ENCODE assay signal across 8 cellular contexts in the genomic region with DNA sequence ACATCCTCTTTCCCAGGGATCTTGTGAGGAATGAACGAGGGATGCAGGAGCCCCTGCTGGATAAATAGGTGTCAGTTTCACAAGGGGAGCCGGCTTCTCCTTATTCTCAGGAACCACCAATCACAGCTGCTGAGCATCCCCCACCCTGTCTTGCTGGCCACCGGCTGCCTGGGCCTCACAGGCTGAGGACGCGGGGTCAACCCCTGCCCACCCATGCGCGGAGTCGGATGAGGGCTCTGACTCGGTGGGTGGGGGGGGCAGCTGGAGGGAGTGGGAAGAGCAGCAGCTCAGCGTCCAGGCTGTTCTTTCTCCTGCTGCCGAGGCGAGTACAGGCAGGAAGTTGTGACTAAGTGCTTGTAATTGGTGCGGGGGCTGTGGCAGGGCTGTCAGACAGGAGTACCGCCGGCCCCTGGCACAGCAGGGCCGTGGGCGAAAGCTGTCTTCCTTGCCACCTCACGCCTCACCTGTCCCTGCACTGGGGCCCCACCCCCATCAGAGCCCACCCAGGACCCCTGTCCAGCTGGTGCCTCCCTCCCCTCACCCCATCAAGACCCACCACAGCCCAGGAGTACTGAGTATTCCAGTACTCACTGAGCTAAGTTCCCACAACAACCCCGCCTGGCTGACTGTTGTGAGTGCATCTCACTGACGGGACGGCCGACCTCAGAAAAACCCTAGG. TPM values are rescaled to one million over a fixed set of nuclear protein-coding genes. Genes with fewer than 3 reads are reported as not detected.
DNase-seq lines count a peak whose midpoint lies in the region; ATAC-seq and TF ChIP-seq lines count a peak whose summit lies in the region.

No MANE protein-coding gene starts in this region.

- DNase-seq in H9 (peak; percentile 70), T follicular helper cell (ENCODE audit: low read depth) (peak; percentile 22), kidney epithelial cell (ENCODE audit: low read depth) (peak; percentile 87), HAP-1 (ENCODE audit: low spot score in 2 of 2) (no peak)
- peak; percentile 17 for DNase-seq in activated naive CD8-positive, alpha-beta T cell treated with anti-CD3 and anti-CD28 coated beads, Interleukin-2, amount 50 U/mL, for 16 hours (ENCODE audit: low read depth, low spot score)
- DNase-seq in stimulated activated CD4-positive, alpha-beta T cell treated with anti-CD3 and anti-CD28 coated beads, TNF-alpha, amount 100 ng/mL, for 48 hours (ENCODE audit: low read depth in 3 of 3) = peak; percentile 37 to 70 (median 46)

- no peaks in the 10 kb centered on the region for H3K36me3 ChIP-seq in ACC112 (ENCODE audit: insufficient read depth, low read length)
- H3K36me3 ChIP-seq in kidney epithelial cell (ENCODE audit: control insufficient read depth, insufficient read depth, low read length) = no peaks in the 10 kb centered on the region
- H3K36me3 ChIP-seq in HAP-1 (replicated peaks) = no peaks in the 10 kb centered on the region

- no peaks in the 10 kb centered on the region for H3K23me2 ChIP-seq in H9 (ENCODE audit: insufficient read length, low read depth, low read length, poor library complexity, severe bottlenecking)

- H3K9me3 ChIP-seq in H9 (ENCODE audit: control insufficient read depth, low read depth, low read length) = no peaks in the 10 kb centered on the region
- H3K9me3 ChIP-seq in HAP-1 = no peaks in the 10 kb centered on the region

- H3K27ac ChIP-seq in ACC112 (ENCODE audit: low read depth, low read length) (peak overlapping the region; percentile 66), H9 (ENCODE audit: insufficient read length, low read depth, low read length) (no peak overlapping the region)

- H3K36me3 Mint-ChIP-seq in H9 (ENCODE audit: insufficient read depth in 1 of 3, low read depth in 3 of 3) = no peaks in the 10 kb centered on the region

- H3K27ac Mint-ChIP-seq in H9 = no peak overlapping the region

- H3K4me1 ChIP-seq in ACC112 (ENCODE audit: control insufficient read depth, insufficient read depth, low read length, unreplicated experiment) = peaks cover 16% of the 10 kb centered on the region
- no peaks in the 10 kb centered on the region; the same call in 1 of the 2 replicates for H3K4me1 ChIP-seq in H9 (ENCODE audit: insufficient read depth, low read length)
- no peaks in the 10 kb centered on the region for H3K4me1 ChIP-seq in HAP-1

- TF ChIP-seq CTCF in H9 (conservative IDR thresholded peaks at IDR 0.05) (no peak), kidney epithelial cell (IDR thresholded peaks at IDR 0.05; ENCODE audit: insufficient read depth, low read length, poor library complexity, severe bottlenecking) (no peak)

- H3K4me3 Mint-ChIP-seq in H9 = peak overlapping the region in 1 of 2 experiments; percentile 48; a peak in 2 of 5 replicates

- H2AK5ac ChIP-seq in H9 (ENCODE audit: insufficient read length, low read length) = no peak overlapping the region

- H3K23ac ChIP-seq in H9 (ENCODE audit: insufficient read length, low read depth, low read length) = no peak overlapping the region

- H3K18ac ChIP-seq in H9 (ENCODE audit: insufficient read length, low read depth, low read length) = no peak overlapping the region

- peak overlapping the region; percentile 26 for H3K4me3 ChIP-seq in ACC112 (ENCODE audit: low read depth, low read length)
- H3K4me3 ChIP-seq in kidney epithelial cell (ENCODE audit: low read depth, low read length) = no peak overlapping the region
- no peak overlapping the region for H3K4me3 ChIP-seq in HAP-1

- H3K27me3 ChIP-seq in ACC112 (ENCODE audit: insufficient read depth, low read length) (no peaks in the 10 kb centered on the region), H9 (ENCODE audit: insufficient read depth, low read length) (no peaks in the 10 kb centered on the region), kidney epithelial cell (ENCODE audit: control insufficient read depth, insufficient read depth, low read length) (no peaks in the 10 kb centered on the region), HAP-1 (ENCODE audit: low read depth) (no peaks in the 10 kb centered on the region)

- H4K8ac ChIP-seq in H9 (replicated peaks; ENCODE audit: insufficient read length, low read depth, low read length) = no peak overlapping the region

- H3K4me1 Mint-ChIP-seq in H9 = peaks cover 5 to 12% of the 10 kb centered on the region in 2 experiments

- H3K4me2 ChIP-seq in H9 (ENCODE audit: insufficient read depth, insufficient read length, low read length) = no peak overlapping the region

- peaks cover 4% of the 10 kb centered on the region for H3K27me3 Mint-ChIP-seq in H9 (ENCODE audit: low read depth)

- no CpG with 5 or more reads among the region's 22 CpGs for WGBS in H9 (ENCODE audit: extremely low coverage, insufficient read length, low lambda C conversion rate)

- H3K56ac ChIP-seq in H9 (ENCODE audit: insufficient read length, low read depth, low read length) = no peak overlapping the region

- no peak overlapping the region for H3K9ac ChIP-seq in H9 (ENCODE audit: extremely low read depth, insufficient read length, low read length)

- H4K20me1 ChIP-seq in H9 (ENCODE audit: control insufficient read depth, insufficient read depth, insufficient read length) = no peaks in the 10 kb centered on the region

- H2AFZ ChIP-seq in ACC112 (ENCODE audit: low read length, unreplicated experiment) (peak overlapping the region; percentile 26), H9 (ENCODE audit: low read length) (no peak overlapping the region)

- H2BK12ac ChIP-seq in H9 (ENCODE audit: insufficient read length, low read depth, low read length) = no peak overlapping the region

- no peaks in the 10 kb centered on the region; a peak in 1 of 5 replicates for H3K9me3 Mint-ChIP-seq in H9

- no peak overlapping the region for H2BK20ac ChIP-seq in H9 (ENCODE audit: low read depth, low read length, poor library complexity, severe bottlenecking)

- H4K91ac ChIP-seq in H9 (ENCODE audit: insufficient read length, low read depth, low read length) = no peak overlapping the region

- no peaks in the 10 kb centered on the region for H3K79me2 ChIP-seq in ACC112 (ENCODE audit: control insufficient read depth, insufficient read depth, low read length, unreplicated experiment)
- no peaks in the 10 kb centered on the region for H3K79me2 ChIP-seq in H9 (ENCODE audit: insufficient read depth, low read length)

- no peak overlapping the region for H2BK15ac ChIP-seq in H9 (ENCODE audit: low read depth, low read length)

- ATAC-seq in HG03354 (IDR thresholded peaks at IDR 0.05; ENCODE audit: poor library complexity, severe bottlenecking, unreplicated experiment) = no peak

- in situ Hi-C loops in HAP-1 (cut with MboI; ENCODE audit: low sequenced_read_pairs) = no loop called here

- H3K79me1 ChIP-seq in H9 (ENCODE audit: insufficient read depth, low read depth, low read length, poor library complexity, severe bottlenecking) = no peaks in the 10 kb centered on the region

- no peak overlapping the region for H3T11ph ChIP-seq in H9 (ENCODE audit: low read length)

- no peak overlapping the region for H3K14ac ChIP-seq in H9 (ENCODE audit: insufficient read depth, low read length)

- H2BK120ac ChIP-seq in H9 (ENCODE audit: low read depth, low read length, poor library complexity, severe bottlenecking) = no peak overlapping the region

- H4K5ac ChIP-seq in H9 (ENCODE audit: insufficient read length, low read depth, low read length) = no peak overlapping the region

- no peak overlapping the region for H2BK5ac ChIP-seq in H9 (ENCODE audit: insufficient read length, low read length)

- no peak overlapping the region for H3K4ac ChIP-seq in H9 (ENCODE audit: low read depth, low read length)

RNA-seq across cellular contexts. Expression of gene DPEP1, which starts 11.0 kb away (rescaled TPM):
- total RNA-seq in H9 (2021) (1.1 and 1.2 TPM in 2 replicates), kidney epithelial cell (1.2 and 3.1 TPM in 2 replicates)

RNA-seq across cellular contexts. Expression of gene CPNE7, which starts 26.9 kb away (rescaled TPM):
- total RNA-seq in H9 (2021) (22.5 and 23.4 TPM in 2 replicates), kidney epithelial cell (11.5 and 11.6 TPM in 2 replicates)

RNA-seq across cellular contexts. Expression of gene RPL13, which starts 41.9 kb away (rescaled TPM):
- total RNA-seq in H9 (2021) = 2,157 and 2,259 TPM in 2 replicates
- 11,644 and 17,833 TPM in 2 replicates for total RNA-seq in kidney epithelial cell

RNA-seq across cellular contexts. Expression of gene CHMP1A, which starts 55.1 kb away (rescaled TPM):
- total RNA-seq in H9 (2021) (85.4 and 89.6 TPM in 2 replicates), kidney epithelial cell (96.8 and 126 TPM in 2 replicates)

RNA-seq across cellular contexts. Expression of gene SPATA33, which starts 55.2 kb away (rescaled TPM):
- 17.4 and 17.8 TPM in 2 replicates for total RNA-seq in H9 (2021)
- 6.6 and 10.0 TPM in 2 replicates for total RNA-seq in kidney epithelial cell

Comparison
In these comparisons a context has a peak if more than half of its experiments do, and no peak if none do; other contexts are left out.
1. DNase-seq: peak in H9 (single experiment), T follicular helper cell (single experiment), activated naive CD8-positive, alpha-beta T cell treated with anti-CD3 and anti-CD28 coated beads, Interleukin-2, amount 50 U/mL, for 16 hours (single experiment), kidney epithelial cell (single experiment) and stimulated activated CD4-positive, alpha-beta T cell treated with anti-CD3 and anti-CD28 coated beads, TNF-alpha, amount 100 ng/mL, for 48 hours (3 of 3); none in HAP-1 (0 of 2).